8 cellular contexts compared by ENCODE assay signal in genomic region chr5:172412724-172413260, GRCh38. TPM values are rescaled to one million over a fixed set of nuclear protein-coding genes. Genes with fewer than 3 reads are reported as not detected.
DNase-seq lines count a peak whose midpoint lies in the region; ATAC-seq and TF ChIP-seq lines count a peak whose summit lies in the region.

No MANE protein-coding gene starts in this region.

- DNase-seq in T-helper 2 cell treated with Interferon-gamma antibody and Interleukin-4, amounts not matched to agents 5 μg/mL and 100 μg/mL, for 36 hours (ENCODE audit: low spot score): peak; percentile 26
- no peak for DNase-seq in T-helper 2 cell
- DNase-seq in activated naive CD8-positive, alpha-beta T cell treated with anti-CD3 and anti-CD28 coated beads, Interleukin-2, amount 10 ng/mL, durations not matched to agents 7 days and 5 days: peak; percentile 43
- peak; percentile 96 for DNase-seq in right atrium auricular region (ENCODE audit: low spot score)
- DNase-seq in cerebellar nuclear complex (lab: John Stamatoyannopoulos, UW): no peak
- no peak for DNase-seq in NCI-H1930 (lab: John Stamatoyannopoulos, UW)
- DNase-seq in LoVo (ENCODE audit: low spot score): no peak

- no peaks in the 10 kb centered on the region for H3K36me3 Mint-ChIP-seq in T-helper 2 cell treated with Interferon-gamma antibody and Interleukin-4, amounts not matched to agents 5 μg/mL and 100 μg/mL, for 36 hours (ENCODE audit: low read depth)
- H3K36me3 Mint-ChIP-seq in activated naive CD8-positive, alpha-beta T cell treated with anti-CD3 and anti-CD28 coated beads, Interleukin-2, amount 10 ng/mL, durations not matched to agents 7 days and 5 days: no peaks in the 10 kb centered on the region
- no peaks in the 10 kb centered on the region for H3K36me3 Mint-ChIP-seq in stimulated activated naive CD8-positive, alpha-beta T cell treated with anti-CD3 and anti-CD28 coated beads, Interleukin-15, Interleukin-2, amounts not matched to agents 100 ng/mL and 50 ng/mL, for 24 hours (ENCODE audit: low read depth)

- POLR2A ChIA-PET in activated naive CD8-positive, alpha-beta T cell treated with anti-CD3 and anti-CD28 coated beads, Interleukin-2, amount 10 ng/mL, durations not matched to agents 7 days and 5 days (lab: Charles Lee): no interaction called here

- peak overlapping the region; percentile 46 for H3K4me3 Mint-ChIP-seq in T-helper 2 cell treated with Interferon-gamma antibody and Interleukin-4, amounts not matched to agents 5 μg/mL and 100 μg/mL, for 36 hours
- H3K4me3 Mint-ChIP-seq in activated naive CD8-positive, alpha-beta T cell treated with anti-CD3 and anti-CD28 coated beads, Interleukin-2, amount 10 ng/mL, durations not matched to agents 7 days and 5 days: peak overlapping the region; percentile 25
- H3K4me3 Mint-ChIP-seq in stimulated activated naive CD8-positive, alpha-beta T cell treated with anti-CD3 and anti-CD28 coated beads, Interleukin-15, Interleukin-2, amounts not matched to agents 100 ng/mL and 50 ng/mL, for 24 hours: peak overlapping the region; percentile 33

- H3K4me1 Mint-ChIP-seq in T-helper 2 cell treated with Interferon-gamma antibody and Interleukin-4, amounts not matched to agents 5 μg/mL and 100 μg/mL, for 36 hours (ENCODE audit: low read depth): peaks cover 22% of the 10 kb centered on the region
- peaks cover 21% of the 10 kb centered on the region for H3K4me1 Mint-ChIP-seq in activated naive CD8-positive, alpha-beta T cell treated with anti-CD3 and anti-CD28 coated beads, Interleukin-2, amount 10 ng/mL, durations not matched to agents 7 days and 5 days
- peaks cover 40% of the 10 kb centered on the region for H3K4me1 Mint-ChIP-seq in stimulated activated naive CD8-positive, alpha-beta T cell treated with anti-CD3 and anti-CD28 coated beads, Interleukin-15, Interleukin-2, amounts not matched to agents 100 ng/mL and 50 ng/mL, for 24 hours (ENCODE audit: low read depth)

- H3K4me3 ChIP-seq in right atrium auricular region: no peak overlapping the region

- H3K9me3 Mint-ChIP-seq in T-helper 2 cell treated with Interferon-gamma antibody and Interleukin-4, amounts not matched to agents 5 μg/mL and 100 μg/mL, for 36 hours: no peaks in the 10 kb centered on the region
- H3K9me3 Mint-ChIP-seq in activated naive CD8-positive, alpha-beta T cell treated with anti-CD3 and anti-CD28 coated beads, Interleukin-2, amount 10 ng/mL, durations not matched to agents 7 days and 5 days: no peaks in the 10 kb centered on the region
- H3K9me3 Mint-ChIP-seq in stimulated activated naive CD8-positive, alpha-beta T cell treated with anti-CD3 and anti-CD28 coated beads, Interleukin-15, Interleukin-2, amounts not matched to agents 100 ng/mL and 50 ng/mL, for 24 hours: no peaks in the 10 kb centered on the region

- H3K27ac ChIP-seq in right atrium auricular region: peak overlapping the region; percentile 76 to 82

- TF ChIP-seq CTCF in right atrium auricular region (IDR thresholded peaks at IDR 0.05): no peak

- H3K27me3 Mint-ChIP-seq in T-helper 2 cell treated with Interferon-gamma antibody and Interleukin-4, amounts not matched to agents 5 μg/mL and 100 μg/mL, for 36 hours (ENCODE audit: low read depth): peaks cover 6% of the 10 kb centered on the region
- H3K27me3 Mint-ChIP-seq in activated naive CD8-positive, alpha-beta T cell treated with anti-CD3 and anti-CD28 coated beads, Interleukin-2, amount 10 ng/mL, durations not matched to agents 7 days and 5 days: peaks cover 7% of the 10 kb centered on the region
- peaks cover 22% of the 10 kb centered on the region for H3K27me3 Mint-ChIP-seq in stimulated activated naive CD8-positive, alpha-beta T cell treated with anti-CD3 and anti-CD28 coated beads, Interleukin-15, Interleukin-2, amounts not matched to agents 100 ng/mL and 50 ng/mL, for 24 hours

- no peaks in the 10 kb centered on the region for H3K27me3 ChIP-seq in right atrium auricular region

- peak; percentile 56 for ATAC-seq in activated naive CD8-positive, alpha-beta T cell treated with anti-CD3 and anti-CD28 coated beads, Interleukin-2, amount 10 ng/mL, durations not matched to agents 7 days and 5 days (ENCODE audit: low read depth)

- no peaks in the 10 kb centered on the region for H3K36me3 ChIP-seq in right atrium auricular region

- no peaks in the 10 kb centered on the region for H3K9me3 ChIP-seq in right atrium auricular region

- peak overlapping the region; percentile 22 for H3K27ac Mint-ChIP-seq in T-helper 2 cell treated with Interferon-gamma antibody and Interleukin-4, amounts not matched to agents 5 μg/mL and 100 μg/mL, for 36 hours
- H3K27ac Mint-ChIP-seq in activated naive CD8-positive, alpha-beta T cell treated with anti-CD3 and anti-CD28 coated beads, Interleukin-2, amount 10 ng/mL, durations not matched to agents 7 days and 5 days: peak overlapping the region; percentile 27
- H3K27ac Mint-ChIP-seq in stimulated activated naive CD8-positive, alpha-beta T cell treated with anti-CD3 and anti-CD28 coated beads, Interleukin-15, Interleukin-2, amounts not matched to agents 100 ng/mL and 50 ng/mL, for 24 hours: peak overlapping the region; percentile 83

- H3K4me1 ChIP-seq in right atrium auricular region: peaks cover 0 to 60% of the 10 kb centered on the region in 2 donors

RNA-seq across cellular contexts. Expression of gene SH3PXD2B, which starts 41.5 kb away (rescaled TPM):
- total RNA-seq in activated naive CD8-positive, alpha-beta T cell treated with anti-CD3 and anti-CD28 coated beads, Interleukin-2, amount 10 ng/mL, durations not matched to agents 7 days and 5 days: under 1 TPM; 0.28 to 0.42 TPM
- 10 to 100 TPM in 1 of 2 donors, 1 to 10 TPM in 1; 7.2 to 13.9 TPM for total RNA-seq in right atrium auricular region

Comparison
In these comparisons a context has a peak if more than half of its experiments do, and no peak if none do; other contexts are left out.
1. DNase-seq: peak in T-helper 2 cell treated with Interferon-gamma antibody and Interleukin-4, amounts not matched to agents 5 μg/mL and 100 μg/mL, for 36 hours (single experiment), activated naive CD8-positive, alpha-beta T cell treated with anti-CD3 and anti-CD28 coated beads, Interleukin-2, amount 10 ng/mL, durations not matched to agents 7 days and 5 days (single experiment) and right atrium auricular region (single experiment); none in T-helper 2 cell (0 of 5), cerebellar nuclear complex (0 of 2), NCI-H1930 (0 of 2) and LoVo (single experiment).
2. H3K27ac Mint-ChIP-seq: peak in every context shown above with its lines; median percentile 83 in stimulated activated naive CD8-positive, alpha-beta T cell treated with anti-CD3 and anti-CD28 coated beads, Interleukin-15, Interleukin-2, amounts not matched to agents 100 ng/mL and 50 ng/mL, for 24 hours; 27 in activated naive CD8-positive, alpha-beta T cell treated with anti-CD3 and anti-CD28 coated beads, Interleukin-2, amount 10 ng/mL, durations not matched to agents 7 days and 5 days; 22 in T-helper 2 cell treated with Interferon-gamma antibody and Interleukin-4, amounts not matched to agents 5 μg/mL and 100 μg/mL, for 36 hours.
3. RNA of gene SH3PXD2B, which starts 41.5 kb away (total RNA-seq): 7.2 to 13.9 TPM in right atrium auricular region; 0.28 to 0.42 TPM in activated naive CD8-positive, alpha-beta T cell treated with anti-CD3 and anti-CD28 coated beads, Interleukin-2, amount 10 ng/mL, durations not matched to agents 7 days and 5 days; every median in the first group is over 4 times any median in the second.
4. Peak in every context shown above with its lines, with median percentiles within 50 percentile points of each other: H3K4me3 Mint-ChIP-seq.